9 cellular contexts compared by ENCODE assay signal in the genomic region with DNA sequence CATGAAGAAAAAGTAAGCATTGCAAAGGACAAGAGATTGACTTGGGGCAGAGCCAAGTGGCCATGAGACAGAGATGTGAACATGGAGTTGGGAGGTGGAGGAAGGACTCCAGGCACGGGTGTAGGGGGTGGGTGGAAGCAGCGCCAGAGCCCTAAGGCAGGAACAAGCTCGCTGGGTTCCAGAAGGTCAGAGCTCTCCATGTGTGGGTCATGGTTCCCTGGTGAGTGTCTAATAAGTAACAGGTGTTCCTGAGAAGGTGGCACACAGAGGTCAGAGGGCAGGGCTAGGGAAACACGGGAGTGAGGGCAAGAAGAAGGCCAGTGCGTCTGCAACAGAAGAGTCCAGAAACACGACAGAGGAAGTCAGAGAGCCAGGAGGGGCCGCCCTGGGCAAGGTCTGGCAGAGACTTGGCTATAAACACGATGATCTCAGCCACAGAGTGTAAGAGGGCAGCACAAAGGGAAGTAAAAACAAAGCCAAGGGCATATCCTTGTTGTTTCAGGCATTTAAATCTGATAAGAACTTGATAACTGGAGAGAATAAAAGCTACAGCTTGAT.
A peak's percentile ranks its signal among the peaks of the same experiment; 100 is the strongest.
DNase-seq lines count a peak whose midpoint lies in the region; ATAC-seq, FAIRE-seq and TF ChIP-seq lines count a peak whose summit lies in the region.
"Had no signal": no experiment of that assay in that cellular context is flagged by ENCODE, and none has a peak within 500 bp of the region (broad histone marks: within the 10 kb centered on the region; RNA-seq: fewer than 3 reads in every experiment).

No MANE protein-coding gene starts in this region.

- POLR2A ChIA-PET in OCI-LY7 (lab: Charles Lee), result interaction anchor here (0.6 to 1.2 kb wide), 3 partner anchors 16 to 228 kb away, joined by 3 to 6 read pairs (median 4); no protein-coding TSS in a partner anchor

- H3K27ac ChIP-seq in OCI-LY7 (ENCODE audit: low read depth, low read length, poor library complexity, severe bottlenecking), result no peak overlapping the region
- no peak overlapping the region for H3K27ac ChIP-seq in osteoblast (ENCODE audit: low read depth, low read length)

- H3K4me2 ChIP-seq in OCI-LY7 (ENCODE audit: low read length) (peak overlapping the region; percentile 21; the same call in 1 of the 2 replicates), osteoblast (ENCODE audit: insufficient read depth, low read length) (no peak overlapping the region)

- peak; percentile 36 for ATAC-seq in esophagus mucosa
- ATAC-seq in activated CD4-positive, CD25-positive, alpha-beta regulatory T cell treated with anti-CD3 and anti-CD28 coated beads, Interleukin-2, amount 50 U/mL, for 24 hours, result no peak

- H3K4me3 ChIP-seq in OCI-LY7 (ENCODE audit: low read depth, low read length, poor library complexity, severe bottlenecking), result no peak overlapping the region
- no peak overlapping the region for H3K4me3 ChIP-seq in osteoblast (ENCODE audit: insufficient read depth, low read length)

- H4K20me1 ChIP-seq in OCI-LY7 (ENCODE audit: insufficient read depth, low read length) (no peaks in the 10 kb centered on the region), osteoblast (ENCODE audit: insufficient read depth, low read length) (no peaks in the 10 kb centered on the region)

- FAIRE-seq in D721Med (lab: Jason Lieb, UNC), result no peak

- H3K9me3 ChIP-seq in OCI-LY7 (ENCODE audit: low read length) (no peaks in the 10 kb centered on the region), osteoblast (ENCODE audit: low read depth, low read length) (no peaks in the 10 kb centered on the region)

- H3K27me3 ChIP-seq in osteoblast (ENCODE audit: insufficient read depth, low read length), result peaks cover 23% of the 10 kb centered on the region

- H3K4me1 ChIP-seq in OCI-LY7 (ENCODE audit: insufficient read depth, low read length, poor library complexity, severe bottlenecking), result peaks cover 62% of the 10 kb centered on the region
- H3K4me1 ChIP-seq in osteoblast (ENCODE audit: insufficient read depth, low read length), result no peaks in the 10 kb centered on the region

- no peak; the same call in 1 of the 2 replicates for TF ChIP-seq CTCF in OCI-LY7 (conservative IDR thresholded peaks at IDR 0.05; ENCODE audit: low read length)
- TF ChIP-seq CTCF in osteoblast (IDR thresholded peaks at IDR 0.05; ENCODE audit: extremely low read depth, low read depth, low read length), result no peak
- TF ChIP-seq CTCF in D721Med (IDR thresholded peaks at IDR 0.05; ENCODE audit: insufficient read depth, missing control alignments), result no peak

- intact Hi-C loops in OCI-LY7 (cut with micrococcal nuclease; ENCODE audit: unreplicated experiment), result no loop called here

- no TSS peak for BruUV-seq in OCI-LY7 (replicated peaks; lab: Mats Ljungman, UMichigan)

- peak overlapping the region; percentile 76 for H2AFZ ChIP-seq in OCI-LY7 (ENCODE audit: low read length)
- no peak overlapping the region for H2AFZ ChIP-seq in osteoblast (ENCODE audit: low read length)

- H3K9me2 ChIP-seq in OCI-LY7 (ENCODE audit: insufficient read depth, low read length), result no peaks in the 10 kb centered on the region

- DNase-seq in EH (ENCODE audit: low read depth) (peak; percentile 42), OCI-LY7 (ENCODE audit: low spot score) (peak; percentile 20), osteoblast (ENCODE audit: insufficient read length, low spot score, missing footprints) (peak; percentile 45), NK-92 (lab: John Stamatoyannopoulos, UW; ENCODE audit: unreplicated experiment) (no peak), D721Med (ENCODE audit: insufficient read length, low spot score) (no peak), NCI-H524 (lab: John Stamatoyannopoulos, UW) (no peak)
- DNase-seq: NCI-H2107 had no signal

- H3K79me2 ChIP-seq in OCI-LY7 (ENCODE audit: insufficient read depth, low read depth, low read length) (no peaks in the 10 kb centered on the region), osteoblast (ENCODE audit: insufficient read depth, low read length) (no peaks in the 10 kb centered on the region)

- CTCF ChIA-PET in OCI-LY7 (lab: Charles Lee; ENCODE audit: unreplicated experiment), result no interaction called here

- H3K36me3 ChIP-seq in OCI-LY7 (ENCODE audit: insufficient read depth, low read length) (no peaks in the 10 kb centered on the region), osteoblast (ENCODE audit: insufficient read depth, low read length) (no peaks in the 10 kb centered on the region)

Comparison
In these comparisons a context has a peak if more than half of its experiments do, and no peak if none do; other contexts are left out.
1. DNase-seq: peak in EH (single experiment), OCI-LY7 (single experiment) and osteoblast (single experiment); none in NK-92 (single experiment), D721Med (single experiment) and NCI-H524 (0 of 2).